Comparison of ENCODE assay signal across 19 cellular contexts in the genomic region with DNA sequence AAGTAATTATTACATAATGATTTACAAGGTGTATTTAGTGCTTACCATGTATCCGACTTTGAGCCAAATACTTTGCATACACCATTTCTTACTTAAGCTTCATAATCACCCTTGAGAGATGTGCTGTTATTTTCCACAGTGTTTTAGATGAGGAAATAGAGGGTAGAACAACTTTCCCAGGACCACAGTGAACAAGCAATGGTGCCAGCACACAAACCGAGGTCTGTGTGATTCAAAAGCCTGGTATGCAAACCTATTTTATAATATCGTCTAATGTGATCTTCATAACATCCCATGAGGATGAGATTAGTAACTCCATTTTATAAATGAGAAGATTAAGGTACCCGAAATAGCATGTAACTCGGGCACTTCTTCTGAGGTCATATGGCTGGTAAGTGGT.
"Had no signal": no experiment of that assay in that cellular context is flagged by ENCODE, and none has a peak within 500 bp of the region (broad histone marks: within the 10 kb centered on the region; RNA-seq: fewer than 3 reads in every experiment).

No MANE protein-coding gene starts in this region.

- H3K27ac Mint-ChIP-seq: activated CD4-positive, alpha-beta T cell treated with anti-CD3 and anti-CD28 coated beads for 36 hours; activated naive CD8-positive, alpha-beta T cell treated with anti-CD3 and anti-CD28 coated beads for 36 hours; natural killer cell; WTC11 had no signal

- H3K9me3 Mint-ChIP-seq: activated naive CD8-positive, alpha-beta T cell treated with anti-CD3 and anti-CD28 coated beads for 36 hours; natural killer cell had no signal

- H3K4me1 ChIP-seq: adrenal gland, breast epithelium, foreskin keratinocyte, left lung, lower lobe of right lung, spleen had no signal

- DNase-seq: activated CD4-positive, alpha-beta T cell treated with anti-CD3 and anti-CD28 coated beads for 36 hours; activated effector memory CD4-positive, alpha-beta T cell treated with Interleukin-2 at 50 U/mL for 16 hours; activated naive CD4-positive, alpha-beta T cell treated with Interleukin-2 at 50 U/mL for 16 hours; activated naive CD8-positive, alpha-beta T cell treated with anti-CD3 and anti-CD28 coated beads for 36 hours; activated T-cell treated with anti-CD3 and anti-CD28 coated beads for 4 hours; adrenal gland; central memory CD4-positive, alpha-beta T cell; foreskin keratinocyte; left lung; lower lobe of right lung; mesendoderm; natural killer cell; right cardiac atrium; spleen; stimulated activated naive CD4-positive, alpha-beta T cell; T-helper 2 cell had no signal

- H3K27ac ChIP-seq: adrenal gland, breast epithelium, foreskin keratinocyte, left lung, lower lobe of right lung, spleen, tibial nerve had no signal

- H3K9me3 ChIP-seq: adrenal gland, left lung, lower lobe of right lung had no signal

- ATAC-seq: activated CD4-positive, alpha-beta T cell treated with anti-CD3 and anti-CD28 coated beads for 36 hours; left lung; lower lobe of right lung; natural killer cell; right cardiac atrium; WTC11 had no signal

- H3K27me3 ChIP-seq: adrenal gland had no signal

- H3K36me3 ChIP-seq: adrenal gland, breast epithelium, left lung, lower lobe of right lung, spleen, tibial nerve had no signal

- H3K4me3 ChIP-seq: adrenal gland, breast epithelium, left lung, lower lobe of right lung, spleen, tibial nerve had no signal

- H3K36me3 Mint-ChIP-seq: activated naive CD8-positive, alpha-beta T cell treated with anti-CD3 and anti-CD28 coated beads for 36 hours; natural killer cell; WTC11 had no signal
